In genomic region chr5:159660401-159660800, GRCh38 we compare ENCODE assay signal across 20 cellular contexts.
A peak's percentile ranks its signal among the peaks of the same experiment; 100 is the strongest.
DNase-seq lines count a peak whose midpoint lies in the region; ATAC-seq and TF ChIP-seq lines count a peak whose summit lies in the region.
"Had no signal": no experiment of that assay in that cellular context is flagged by ENCODE, and none has a peak within 500 bp of the region (broad histone marks: within the 10 kb centered on the region; RNA-seq: fewer than 3 reads in every experiment).

No MANE protein-coding gene starts in this region.

- 60 to 73% (median 66%) methylated on average over 2 of the region's 2 CpGs for whole genome bisulfite sequencing in heart left ventricle, 4 donors

- no peak for TF ChIP-seq POLR2A in heart left ventricle (IDR thresholded peaks at IDR 0.05)

- no peak for TF ChIP-seq CTCF in heart left ventricle (IDR thresholded peaks at IDR 0.05)

- ATAC-seq in heart left ventricle (no peak), HG03460 (IDR thresholded peaks at IDR 0.05; ENCODE audit: unreplicated experiment) (no peak), GM19467 (IDR thresholded peaks at IDR 0.05; ENCODE audit: unreplicated experiment) (no peak)
- ATAC-seq: gastroesophageal sphincter had no signal

- DNase-seq in DMS53 (lab: John Stamatoyannopoulos, UW) (peak; percentile 86), HS-5 (ENCODE audit: low read depth) (peak; percentile 5), amniotic epithelial cell (ENCODE audit: low read depth) (peak; percentile 31), kidney tubule cell (ENCODE audit: low spot score) (peak; percentile 65), heart left ventricle (no peak)
- no peak for DNase-seq in activated T-cell treated with anti-CD3 and anti-CD28 coated beads, Interleukin-2, amount 50 U/mL, for 1 hour
- DNase-seq: activated CD4-positive, alpha-beta T cell treated with anti-CD3 and anti-CD28 coated beads, Interleukin-2, amount 10 ng/mL, durations not matched to agents 24 days and 14 days; activated effector memory CD4-positive, alpha-beta T cell treated with Interleukin-2 at 50 U/mL for 16 hours; amygdala; CD4-positive, alpha-beta memory T cell; DMS153; NCI-H1417 treated with DMSO at 0.1 percent for 48 hours; NCI-H524 treated with DMSO at 0.1 percent for 48 hours; nephron progenitor cell; Right ventricle myocardium superior; T-helper 1 cell had no signal

- peaks cover 0 to 12% (median 4%) of the 10 kb centered on the region in 12 donors for H3K4me1 ChIP-seq in heart left ventricle
- H3K4me1 ChIP-seq: gastroesophageal sphincter, suprapubic skin had no signal

- intact Hi-C loops in heart left ventricle (cut with DNase I) = no loop called here

- H3K27ac ChIP-seq in heart left ventricle = no peak overlapping the region
- H3K27ac ChIP-seq: gastroesophageal sphincter, suprapubic skin had no signal

- no peaks in the 10 kb centered on the region for H3K36me3 ChIP-seq in heart left ventricle
- H3K36me3 ChIP-seq: gastroesophageal sphincter, suprapubic skin had no signal

- H3K9me3 ChIP-seq in heart left ventricle = no peaks in the 10 kb centered on the region
- H3K9me3 ChIP-seq: gastroesophageal sphincter, suprapubic skin had no signal

- H3K4me3 ChIP-seq in heart left ventricle = no peak overlapping the region
- H3K4me3 ChIP-seq: gastroesophageal sphincter, suprapubic skin had no signal

- no peaks in the 10 kb centered on the region for H3K27me3 ChIP-seq in heart left ventricle
- H3K27me3 ChIP-seq: gastroesophageal sphincter, suprapubic skin had no signal

Comparison
In these comparisons a context has a peak if more than half of its experiments do, and no peak if none do; other contexts are left out.
1. DNase-seq: peak in DMS53 (single experiment), HS-5 (single experiment), amniotic epithelial cell (single experiment) and kidney tubule cell (single experiment); none in heart left ventricle (0 of 5) and activated T-cell treated with anti-CD3 and anti-CD28 coated beads, Interleukin-2, amount 50 U/mL, for 1 hour (single experiment).